12 cellular contexts compared by ENCODE assay signal in genomic region chr16:3274490-3274889, GRCh38. TPM values are rescaled to one million over a fixed set of nuclear protein-coding genes. Genes with fewer than 3 reads are reported as not detected.
DNase-seq lines count a peak whose midpoint lies in the region; TF ChIP-seq lines count a peak whose summit lies in the region.
"Had no signal": no experiment of that assay in that cellular context is flagged by ENCODE, and none has a peak within 500 bp of the region (broad histone marks: within the 10 kb centered on the region; RNA-seq: fewer than 3 reads in every experiment).

No MANE protein-coding gene starts in this region.

- no peaks in the 10 kb centered on the region for H3K9me3 ChIP-seq in OCI-LY7 (ENCODE audit: low read length)

- DNase-seq in NCI-H146 (lab: John Stamatoyannopoulos, UW) (peak; percentile 27), NCI-H146 treated with DMSO at 0.1 percent for 48 hours (lab: John Stamatoyannopoulos, UW; ENCODE audit: unreplicated experiment) (no peak), OCI-LY7 (ENCODE audit: low spot score) (peak; percentile 60), left kidney (ENCODE audit: low read depth, low spot score) (peak; percentile 65), substantia nigra (lab: John Stamatoyannopoulos, UW) (no peak), cerebellum (ENCODE audit: low spot score) (no peak)
- DNase-seq: activated naive CD4-positive, alpha-beta T cell treated with anti-CD3 and anti-CD28 coated beads, Interleukin-2, amount 50 U/mL, for 16 hours; immature natural killer cell; NCI-H1417; T1000 had no signal

- TF ChIP-seq CTCF in OCI-LY7 (conservative IDR thresholded peaks at IDR 0.05; ENCODE audit: low read length): no peak

- H3K4me1 ChIP-seq in OCI-LY7 (ENCODE audit: insufficient read depth, low read length, poor library complexity, severe bottlenecking): peaks cover 12% of the 10 kb centered on the region

- H3K4me2 ChIP-seq in OCI-LY7 (ENCODE audit: low read length): peak overlapping the region; percentile 25; the same call in 1 of the 2 replicates
- H3K4me2 ChIP-seq: PC-9 had no signal

- CTCF ChIA-PET in OCI-LY7 (lab: Charles Lee; ENCODE audit: unreplicated experiment): no interaction called here

- H2AFZ ChIP-seq in OCI-LY7 (ENCODE audit: low read length): peak overlapping the region; percentile 56; the same call in 1 of the 2 replicates
- H2AFZ ChIP-seq: PC-9 had no signal

- BruUV-seq in OCI-LY7 (replicated peaks; lab: Mats Ljungman, UMichigan): no TSS peak

- H3K36me3 ChIP-seq in OCI-LY7 (ENCODE audit: insufficient read depth, low read length): no peaks in the 10 kb centered on the region

- intact Hi-C loops in OCI-LY7 (cut with micrococcal nuclease; ENCODE audit: unreplicated experiment): no loop called here

- H3K79me2 ChIP-seq in OCI-LY7 (ENCODE audit: insufficient read depth, low read depth, low read length): no peaks in the 10 kb centered on the region

- no peaks in the 10 kb centered on the region for H3K9me2 ChIP-seq in OCI-LY7 (ENCODE audit: insufficient read depth, low read length)

- no peak overlapping the region for H3K4me3 ChIP-seq in OCI-LY7 (ENCODE audit: low read depth, low read length, poor library complexity, severe bottlenecking)
- H3K4me3 ChIP-seq: coronary artery, PC-9 had no signal

- H3K27ac ChIP-seq in OCI-LY7 (ENCODE audit: low read depth, low read length, poor library complexity, severe bottlenecking) (peak overlapping the region; percentile 39), substantia nigra (ENCODE audit: low read depth, low read length, poor library complexity, severe bottlenecking) (no peak overlapping the region)
- H3K27ac ChIP-seq: coronary artery, PC-9 had no signal

- no peaks in the 10 kb centered on the region for H4K20me1 ChIP-seq in OCI-LY7 (ENCODE audit: insufficient read depth, low read length)

- POLR2A ChIA-PET in OCI-LY7 (lab: Charles Lee): no interaction called here

RNA-seq across cellular contexts. Expression of gene ZNF263, which starts 8.8 kb away (rescaled TPM):
- total RNA-seq in OCI-LY7 (2014; rRNA removed; shearing (Covaris generic)): 65.2 and 65.9 TPM in 2 replicates
- total RNA-seq in OCI-LY7 (2022): 27.6 and 27.9 TPM in 2 replicates
- 34.7 TPM for total RNA-seq in cerebellum

RNA-seq across cellular contexts. Expression of gene MEFV, which starts 18.1 kb away (rescaled TPM):
- total RNA-seq in OCI-LY7 (2014; rRNA removed; shearing (Covaris generic)): 0.57 TPM in 1 of 2 replicates, not detected in the other
- total RNA-seq in OCI-LY7 (2022) (0.27 TPM in 1 of 2 replicates, not detected in the other), cerebellum (0.27 TPM)
- total RNA-seq: PC-9 had no signal

RNA-seq across cellular contexts. Expression of gene TIGD7, which starts 30.7 kb away (rescaled TPM):
- total RNA-seq in OCI-LY7 (2014; rRNA removed; shearing (Covaris generic)): 0.03 and 0.10 TPM in 2 replicates
- total RNA-seq in OCI-LY7 (2022) (5.1 TPM in 2 replicates), cerebellum (17.0 TPM)

RNA-seq across cellular contexts. Expression of gene ZNF75A, which starts 30.8 kb away (rescaled TPM):
- total RNA-seq in OCI-LY7 (2014; rRNA removed; shearing (Covaris generic)): 1.4 and 2.6 TPM in 2 replicates
- total RNA-seq in OCI-LY7 (2022) (18.9 and 23.0 TPM in 2 replicates), cerebellum (49.1 TPM)

RNA-seq across cellular contexts. Expression of gene ZNF200, which starts 39.5 kb away (rescaled TPM):
- total RNA-seq in OCI-LY7 (2014; rRNA removed; shearing (Covaris generic)): 19.8 and 26.2 TPM in 2 replicates
- 13.9 TPM in 2 replicates for total RNA-seq in OCI-LY7 (2022)
- 12.7 TPM for total RNA-seq in cerebellum

Comparison
In these comparisons a context has a peak if more than half of its experiments do, and no peak if none do; other contexts are left out.
1. DNase-seq: peak in NCI-H146 (single experiment), OCI-LY7 (single experiment) and left kidney (single experiment); none in NCI-H146 treated with DMSO at 0.1 percent for 48 hours (single experiment), substantia nigra (0 of 49) and cerebellum (single experiment).